ENCODE assay signal across 16 cellular contexts in the genomic region with DNA sequence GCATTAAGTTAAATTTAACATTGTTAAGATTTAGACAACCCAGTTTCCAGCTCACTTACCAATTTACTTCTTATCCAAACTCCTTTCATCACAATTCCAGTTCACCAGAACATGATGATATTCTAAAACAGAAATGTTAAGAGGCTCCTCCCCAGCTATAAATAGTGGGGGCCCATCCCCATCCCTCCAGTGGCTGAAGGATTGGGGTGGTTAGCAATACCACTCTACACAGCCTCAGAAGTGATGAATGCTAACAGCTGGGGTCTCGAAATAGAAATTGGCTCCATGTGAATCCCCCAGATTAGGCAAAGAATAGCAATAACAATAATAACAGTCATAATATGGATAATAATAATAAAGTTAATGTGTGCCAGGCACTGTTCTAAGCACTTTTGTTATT.
DNase-seq lines count a peak whose midpoint lies in the region; ATAC-seq and TF ChIP-seq lines count a peak whose summit lies in the region.
"Had no signal": no experiment of that assay in that cellular context is flagged by ENCODE, and none has a peak within 500 bp of the region (broad histone marks: within the 10 kb centered on the region; RNA-seq: fewer than 3 reads in every experiment).

No MANE protein-coding gene starts in this region.

- DNase-seq in LHCN-M2 (ENCODE audit: low read depth): peak; percentile 8
- DNase-seq in cardiac muscle cell (ENCODE audit: low read depth in 1 of 2, low spot score in 1 of 2): peak in 1 of 2 donors; percentile 30
- DNase-seq in left ventricle myocardium superior: no peak
- DNase-seq in stimulated activated CD4-positive, alpha-beta T cell treated with anti-CD3 and anti-CD28 coated beads, Interleukin-4, amount 100 ng/mL, for 1 hour: no peak
- no peak for DNase-seq in activated CD4-positive, alpha-beta T cell treated with anti-CD3 and anti-CD28 coated beads, Interleukin-2, amount 10 ng/mL, durations not matched to agents 7 days and 5 days
- DNase-seq in A172 (ENCODE audit: low spot score): no peak
- DNase-seq: 8988T; ACHN; CD4-positive, CD25-positive, alpha-beta regulatory T cell; DMS53; GF-D8; GM23248 had no signal

- POLR2A ChIA-PET in activated CD4-positive, alpha-beta T cell treated with anti-CD3 and anti-CD28 coated beads, Interleukin-2, amount 10 ng/mL, durations not matched to agents 7 days and 5 days (lab: Charles Lee): no interaction called here

- H3K4me3 Mint-ChIP-seq in nephron: peak overlapping the region in 2 of 3 experiments; percentile 35 to 80
- H3K4me3 Mint-ChIP-seq in activated CD4-positive, alpha-beta T cell treated with anti-CD3 and anti-CD28 coated beads, Interleukin-2, amount 10 ng/mL, durations not matched to agents 7 days and 5 days: no peak overlapping the region
- H3K4me3 Mint-ChIP-seq: CD4-positive, CD25-positive, alpha-beta regulatory T cell had no signal

- H3K27me3 Mint-ChIP-seq in nephron (ENCODE audit: low read depth): peaks cover 6% of the 10 kb centered on the region
- H3K27me3 Mint-ChIP-seq in activated CD4-positive, alpha-beta T cell treated with anti-CD3 and anti-CD28 coated beads, Interleukin-2, amount 10 ng/mL, durations not matched to agents 7 days and 5 days: peaks cover 1% of the 10 kb centered on the region
- H3K27me3 Mint-ChIP-seq: CD4-positive, CD25-positive, alpha-beta regulatory T cell had no signal

- H3K36me3 ChIP-seq in cardiac muscle cell: no peaks in the 10 kb centered on the region
- H3K36me3 ChIP-seq: BLaER1 treated with 17β-estradiol and CSF1 and Interleukin-3, amounts not matched to agents 10 nM and 100 nM had no signal

- intact Hi-C loops in left ventricle myocardium superior (cut with micrococcal nuclease): no loop called here

- H3K4me3 ChIP-seq in cardiac muscle cell: no peak overlapping the region
- H3K4me3 ChIP-seq: BLaER1 treated with 17β-estradiol and CSF1 and Interleukin-3, amounts not matched to agents 10 nM and 100 nM; GM23248 had no signal

- no peaks in the 10 kb centered on the region for H3K36me3 Mint-ChIP-seq in nephron (ENCODE audit: low read depth)
- H3K36me3 Mint-ChIP-seq in activated CD4-positive, alpha-beta T cell treated with anti-CD3 and anti-CD28 coated beads, Interleukin-2, amount 10 ng/mL, durations not matched to agents 7 days and 5 days (ENCODE audit: low read depth): no peaks in the 10 kb centered on the region
- H3K36me3 Mint-ChIP-seq: CD4-positive, CD25-positive, alpha-beta regulatory T cell had no signal

- peaks cover 26% of the 10 kb centered on the region for H3K9me3 Mint-ChIP-seq in nephron
- H3K9me3 Mint-ChIP-seq in activated CD4-positive, alpha-beta T cell treated with anti-CD3 and anti-CD28 coated beads, Interleukin-2, amount 10 ng/mL, durations not matched to agents 7 days and 5 days: peaks cover 7% of the 10 kb centered on the region

- peak overlapping the region in 1 of 3 experiments; percentile 40 for H3K27ac Mint-ChIP-seq in nephron
- H3K27ac Mint-ChIP-seq in activated CD4-positive, alpha-beta T cell treated with anti-CD3 and anti-CD28 coated beads, Interleukin-2, amount 10 ng/mL, durations not matched to agents 7 days and 5 days: no peak overlapping the region
- H3K27ac Mint-ChIP-seq: CD4-positive, CD25-positive, alpha-beta regulatory T cell had no signal

- no peak for TF ChIP-seq CTCF in cardiac muscle cell (IDR thresholded peaks at IDR 0.05; ENCODE audit: low read depth, low read length)
- TF ChIP-seq CTCF in nephron (IDR thresholded peaks at IDR 0.05; ENCODE audit: unreplicated experiment in 3 of 3): no peak

- CTCF ChIA-PET in activated CD4-positive, alpha-beta T cell treated with anti-CD3 and anti-CD28 coated beads, Interleukin-2, amount 10 ng/mL, durations not matched to agents 7 days and 5 days (lab: Charles Lee): no interaction called here

- H3K4me1 Mint-ChIP-seq in nephron: peaks cover 31% of the 10 kb centered on the region
- H3K4me1 Mint-ChIP-seq in activated CD4-positive, alpha-beta T cell treated with anti-CD3 and anti-CD28 coated beads, Interleukin-2, amount 10 ng/mL, durations not matched to agents 7 days and 5 days: no peaks in the 10 kb centered on the region
- H3K4me1 Mint-ChIP-seq: CD4-positive, CD25-positive, alpha-beta regulatory T cell had no signal

- H3K4me1 ChIP-seq in cardiac muscle cell (ENCODE audit: low read depth): peaks cover 32% of the 10 kb centered on the region
- H3K4me1 ChIP-seq: BLaER1 treated with 17β-estradiol and CSF1 and Interleukin-3, amounts not matched to agents 10 nM and 100 nM had no signal

- no peaks in the 10 kb centered on the region for H3K27me3 ChIP-seq in cardiac muscle cell
- H3K27me3 ChIP-seq: BLaER1 treated with 17β-estradiol and CSF1 and Interleukin-3, amounts not matched to agents 10 nM and 100 nM had no signal

- H3K9me3 ChIP-seq in cardiac muscle cell (ENCODE audit: low read depth): peaks cover 3% of the 10 kb centered on the region

- peak overlapping the region; percentile 58 for H3K27ac ChIP-seq in cardiac muscle cell
- H3K27ac ChIP-seq: BLaER1 treated with 17β-estradiol and CSF1 and Interleukin-3, amounts not matched to agents 10 nM and 100 nM; GM23248; HL-60 had no signal

- ATAC-seq in left ventricle myocardium superior: peak; percentile 93
- ATAC-seq: HCT116 had no signal
